In the genomic region with DNA sequence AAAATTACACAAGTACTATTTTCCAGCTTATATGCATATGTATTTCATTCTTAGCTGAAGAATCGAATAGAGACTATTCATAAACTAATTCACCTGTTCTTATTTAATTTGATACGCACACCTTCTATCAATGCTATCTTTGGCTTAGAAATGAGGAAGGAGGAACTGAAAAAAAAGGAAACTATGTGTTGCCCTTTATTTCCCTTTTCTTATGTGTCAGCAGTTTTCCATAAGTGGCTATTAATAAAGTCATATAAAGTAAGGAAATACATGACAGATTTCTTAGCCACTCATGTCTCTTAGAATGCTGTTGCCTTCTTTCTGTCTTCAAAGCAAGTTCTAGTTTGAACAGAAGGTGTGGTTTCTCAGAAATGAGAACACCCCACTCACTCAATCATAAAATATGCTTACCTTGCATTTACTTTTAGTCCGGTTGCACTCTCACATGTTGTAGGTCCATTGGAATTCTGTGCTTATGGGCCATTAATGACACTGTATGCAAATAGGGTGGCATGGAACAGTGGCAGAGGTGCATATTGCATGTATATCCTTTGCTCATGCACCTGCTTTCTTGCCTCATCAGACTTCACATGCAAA, we compare ENCODE assay signal across 18 cellular contexts.
"Had no signal": no experiment of that assay in that cellular context is flagged by ENCODE, and none has a peak within 500 bp of the region (broad histone marks: within the 10 kb centered on the region; RNA-seq: fewer than 3 reads in every experiment).

No MANE protein-coding gene starts in this region.

- H3K27ac ChIP-seq: coronary artery, esophagus squamous epithelium, neutrophil, thyroid gland had no signal

- H3K36me3 ChIP-seq: esophagus squamous epithelium, neutrophil, thyroid gland had no signal

- ATAC-seq: activated CD8-positive, alpha-beta T cell treated with anti-CD3 and anti-CD28 coated beads for 36 hours; left ventricle myocardium superior; natural killer cell; stimulated activated effector memory CD8-positive, alpha-beta T cell treated with anti-CD3 and anti-CD28 coated beads, Interleukin-12 subunit alpha, Interleukin-12 subunit beta, amount 100 ng/mL, for 72 hours; WTC11 had no signal

- H3K4me1 ChIP-seq: esophagus squamous epithelium had no signal

- H3K27me3 ChIP-seq: esophagus squamous epithelium, neutrophil, thyroid gland had no signal

- FAIRE-seq: endothelial cell of umbilical vein had no signal

- H3K4me3 ChIP-seq: coronary artery, esophagus squamous epithelium, thyroid gland had no signal

- DNase-seq: activated CD4-positive, alpha-beta T cell treated with anti-CD3 and anti-CD28 coated beads for 48 hours; activated CD8-positive, alpha-beta memory T cell treated with anti-CD3 and anti-CD28 coated beads, Interleukin-2, amount 50 U/mL, for 4 hours; activated CD8-positive, alpha-beta T cell treated with anti-CD3 and anti-CD28 coated beads for 36 hours; activated naive CD8-positive, alpha-beta T cell treated with anti-CD3 and anti-CD28 coated beads, Interleukin-2, amount 10 ng/mL, durations not matched to agents 7 days and 5 days; effector CD8-positive, alpha-beta T cell; esophagus squamous epithelium; kidney glomerular epithelial cell; left ventricle myocardium superior; mesendoderm; natural killer cell; posterior cingulate gyrus; retina; thyroid gland had no signal

- H3K9me3 ChIP-seq: esophagus squamous epithelium, neutrophil, thyroid gland had no signal
